Comparison of ENCODE assay signal across 1 cellular context in the genomic region with DNA sequence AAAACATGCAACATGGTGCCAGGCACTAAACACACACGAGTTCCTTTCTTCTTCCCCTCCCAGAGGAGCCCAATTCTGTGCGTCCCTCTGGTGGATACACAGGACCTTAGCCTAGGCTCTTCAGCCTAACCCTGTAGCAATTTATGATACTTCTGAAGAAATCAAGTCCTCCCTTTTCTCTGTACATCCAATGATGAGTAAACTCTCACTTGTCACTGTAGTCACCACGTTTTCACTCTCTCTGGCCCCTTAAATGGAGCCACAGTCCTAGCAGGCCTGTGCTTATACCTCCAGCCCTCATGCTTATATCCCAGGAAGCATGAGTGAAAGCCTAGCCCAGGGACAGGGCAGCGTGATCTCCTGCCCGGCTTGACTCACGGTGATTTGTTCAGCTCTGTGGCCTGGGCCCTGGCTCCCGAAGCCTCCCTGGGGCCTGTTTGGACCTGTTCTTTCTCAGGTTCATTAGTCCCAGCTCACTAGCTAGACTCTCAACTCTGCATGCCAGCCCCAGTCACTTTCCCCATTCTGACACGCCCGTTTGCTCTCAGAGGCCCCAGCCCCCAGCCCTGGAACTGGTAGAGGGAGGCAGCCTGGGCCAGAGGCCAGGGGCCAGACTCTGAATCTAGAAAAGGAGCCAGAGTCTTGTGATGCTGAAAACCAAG.
TF ChIP-seq lines count a peak whose summit lies in the region.

No MANE protein-coding gene starts in this region.

TF ChIP-seq in H1, 55 proteins besides CTCF, POLR2A, EP300 and RAD21 (continued from another document):
- TF ChIP-seq, protein P1, sequence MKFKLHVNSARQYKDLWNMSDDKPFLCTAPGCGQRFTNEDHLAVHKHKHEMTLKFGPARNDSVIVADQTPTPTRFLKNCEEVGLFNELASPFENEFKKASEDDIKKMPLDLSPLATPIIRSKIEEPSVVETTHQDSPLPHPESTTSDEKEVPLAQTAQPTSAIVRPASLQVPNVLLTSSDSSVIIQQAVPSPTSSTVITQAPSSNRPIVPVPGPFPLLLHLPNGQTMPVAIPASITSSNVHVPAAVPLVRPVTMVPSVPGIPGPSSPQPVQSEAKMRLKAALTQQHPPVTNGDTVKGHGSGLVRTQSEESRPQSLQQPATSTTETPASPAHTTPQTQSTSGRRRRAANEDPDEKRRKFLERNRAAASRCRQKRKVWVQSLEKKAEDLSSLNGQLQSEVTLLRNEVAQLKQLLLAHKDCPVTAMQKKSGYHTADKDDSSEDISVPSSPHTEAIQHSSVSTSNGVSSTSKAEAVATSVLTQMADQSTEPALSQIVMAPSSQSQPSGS (IDR thresholded peaks at IDR 0.05; ENCODE audit: low read length) = no peak
- TF ChIP-seq CBX8 (IDR thresholded peaks at IDR 0.05; ENCODE audit: borderline replicate concordance, low read depth, low read length) = no peak
- no peak for TF ChIP-seq RXRA (IDR thresholded peaks at IDR 0.05; ENCODE audit: insufficient read depth, low read depth, low read length)
- TF ChIP-seq SUZ12 (IDR thresholded peaks at IDR 0.05; ENCODE audit: low read length) = no peak
- TF ChIP-seq RNF2 (IDR thresholded peaks at IDR 0.05; ENCODE audit: borderline replicate concordance, low read depth, low read length, missing control alignments, poor library complexity, severe bottlenecking) = no peak
- TF ChIP-seq FOSL1 (IDR thresholded peaks at IDR 0.05; ENCODE audit: insufficient read depth, low read depth, low read length) = no peak
- TF ChIP-seq BCL11A (IDR thresholded peaks at IDR 0.05; ENCODE audit: low read depth in 2 of 2, low read length in 2 of 2) = no peak
- no peak for TF ChIP-seq KDM5A (IDR thresholded peaks at IDR 0.05; ENCODE audit: low read length)
- no peak for TF ChIP-seq SIN3A (conservative IDR thresholded peaks at IDR 0.05 in 1 of 2, IDR thresholded peaks at IDR 0.05 in 1 of 2; ENCODE audit: low read depth in 1 of 2, low read length in 2 of 2)
- no peak for TF ChIP-seq ZNF274 (IDR thresholded peaks at IDR 0.05; ENCODE audit: borderline replicate concordance, extremely low read depth, low read length)
- no peak for TF ChIP-seq HDAC2 (IDR thresholded peaks at IDR 0.05; ENCODE audit: borderline replicate concordance in 1 of 2, low read depth in 2 of 2, low read length in 2 of 2)
- TF ChIP-seq SP1 (IDR thresholded peaks at IDR 0.05; ENCODE audit: low read depth, low read length) = no peak
- no peak for TF ChIP-seq TAF7 (optimal IDR thresholded peaks at IDR 0.05; ENCODE audit: borderline replicate concordance, low read depth, low read length)
- no peak for TF ChIP-seq YY1 (IDR thresholded peaks at IDR 0.05; ENCODE audit: low read depth, low read length)
- TF ChIP-seq GTF2F1 (IDR thresholded peaks at IDR 0.05; ENCODE audit: borderline replicate concordance, low read depth, low read length) = no peak
- no peak for TF ChIP-seq CEBPB (IDR thresholded peaks at IDR 0.05; ENCODE audit: low read depth, low read length)
